In the genomic region with DNA sequence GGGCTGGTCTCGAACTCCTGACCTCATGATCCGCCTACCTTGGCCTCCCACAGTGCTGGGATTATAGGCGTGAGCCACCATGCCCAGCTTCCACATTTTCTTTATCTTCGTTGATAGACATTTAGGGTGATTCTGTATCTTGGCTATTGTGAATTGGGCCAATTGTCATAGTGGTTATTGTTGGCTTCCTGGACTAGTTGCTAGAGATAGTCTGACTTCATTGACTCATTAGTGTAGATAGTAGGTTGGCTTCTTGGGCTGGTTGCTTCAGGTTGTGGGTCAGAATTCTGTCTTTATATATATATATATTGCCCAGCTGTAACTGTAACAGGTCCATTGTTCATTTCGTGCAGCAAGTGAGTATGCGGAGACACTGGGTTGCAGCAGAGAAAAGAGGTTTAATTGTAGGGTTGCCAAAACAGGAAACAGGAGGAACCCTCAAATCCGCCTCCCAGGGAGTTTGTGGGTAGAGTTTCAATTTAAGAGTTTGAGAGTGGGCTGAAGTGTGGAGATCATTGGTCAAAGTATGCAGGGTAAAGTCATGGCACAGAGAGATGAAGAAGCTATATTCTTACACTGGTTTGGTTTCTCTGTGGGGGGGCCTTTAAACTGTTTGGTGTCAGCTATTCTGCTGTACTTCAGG, we compare ENCODE assay signal across 23 cellular contexts. TPM values are rescaled to one million over a fixed set of nuclear protein-coding genes. Genes with fewer than 3 reads are reported as not detected.
DNase-seq lines count a peak whose midpoint lies in the region; ATAC-seq and TF ChIP-seq lines count a peak whose summit lies in the region.
"Had no signal": no experiment of that assay in that cellular context is flagged by ENCODE, and none has a peak within 500 bp of the region (broad histone marks: within the 10 kb centered on the region; RNA-seq: fewer than 3 reads in every experiment).

No MANE protein-coding gene starts in this region.

- H3K27me3 ChIP-seq in sigmoid colon, result no peaks in the 10 kb centered on the region
- H3K27me3 ChIP-seq: uterus had no signal

- WGBS in sigmoid colon, 2 donors, result 95 to 96% methylated on average over 7 of the region's 7 CpGs

- H3K4me3 ChIP-seq in sigmoid colon, result no peak overlapping the region
- H3K4me3 ChIP-seq: psoas muscle, uterus had no signal

- H3K9me3 ChIP-seq in sigmoid colon, result no peaks in the 10 kb centered on the region
- H3K9me3 ChIP-seq: psoas muscle, uterus had no signal

- peaks cover 28% of the 10 kb centered on the region for H3K36me3 Mint-ChIP-seq in activated naive CD8-positive, alpha-beta T cell treated with anti-CD3 and anti-CD28 coated beads, Interleukin-2, amount 10 ng/mL, durations not matched to agents 7 days and 5 days
- H3K36me3 Mint-ChIP-seq in activated naive CD8-positive, alpha-beta T cell treated with anti-CD3 and anti-CD28 coated beads, Interleukin-2, amount 50 U/mL, for 24 hours (ENCODE audit: low read depth), result peaks cover 16% of the 10 kb centered on the region
- H3K36me3 Mint-ChIP-seq in activated T-helper 17 cell treated with anti-CD3 and anti-CD28 coated beads, Interleukin-2, amount 50 U/mL, for 72 hours (ENCODE audit: low read depth), result peaks cover 74% of the 10 kb centered on the region

- peak overlapping the region; percentile 75 for H3K27ac Mint-ChIP-seq in activated naive CD8-positive, alpha-beta T cell treated with anti-CD3 and anti-CD28 coated beads, Interleukin-2, amount 10 ng/mL, durations not matched to agents 7 days and 5 days
- H3K27ac Mint-ChIP-seq in activated naive CD8-positive, alpha-beta T cell treated with anti-CD3 and anti-CD28 coated beads, Interleukin-2, amount 50 U/mL, for 24 hours, result no peak overlapping the region
- H3K27ac Mint-ChIP-seq in activated T-helper 17 cell treated with anti-CD3 and anti-CD28 coated beads, Interleukin-2, amount 50 U/mL, for 72 hours, result peak overlapping the region; percentile 12
- H3K27ac Mint-ChIP-seq: H9 had no signal

- TF ChIP-seq EP300 in sigmoid colon (IDR thresholded peaks at IDR 0.05), result no peak

- no peak overlapping the region for H3K27ac ChIP-seq in sigmoid colon
- H3K27ac ChIP-seq: psoas muscle, uterus had no signal

- intact Hi-C loops in sigmoid colon (cut with DNase I), result no loop called here

- H3K27me3 Mint-ChIP-seq in activated naive CD8-positive, alpha-beta T cell treated with anti-CD3 and anti-CD28 coated beads, Interleukin-2, amount 10 ng/mL, durations not matched to agents 7 days and 5 days, result no peaks in the 10 kb centered on the region
- H3K27me3 Mint-ChIP-seq in activated naive CD8-positive, alpha-beta T cell treated with anti-CD3 and anti-CD28 coated beads, Interleukin-2, amount 50 U/mL, for 24 hours, result no peaks in the 10 kb centered on the region
- H3K27me3 Mint-ChIP-seq in activated T-helper 17 cell treated with anti-CD3 and anti-CD28 coated beads, Interleukin-2, amount 50 U/mL, for 72 hours, result no peaks in the 10 kb centered on the region

- DNase-seq in activated naive CD8-positive, alpha-beta T cell treated with anti-CD3 and anti-CD28 coated beads, Interleukin-2, amount 10 ng/mL, durations not matched to agents 7 days and 5 days, result no peak
- DNase-seq in activated naive CD8-positive, alpha-beta T cell treated with anti-CD3 and anti-CD28 coated beads, Interleukin-2, amount 50 U/mL, for 24 hours, result no peak
- DNase-seq in NCI-H128 (lab: John Stamatoyannopoulos, UW; ENCODE audit: unreplicated experiment) (peak; percentile 75), mesenteric fat pad (ENCODE audit: low spot score) (no peak), sigmoid colon (no peak), AG08395 (ENCODE audit: low spot score) (no peak)
- DNase-seq: activated CD4-positive, CD25-positive, alpha-beta regulatory T cell treated with anti-CD3 and anti-CD28 coated beads, Interleukin-2, amount 50 U/mL, for 72 hours; activated naive CD4-positive, alpha-beta T cell treated with Interleukin-2 at 50 U/mL for 16 hours; dermis blood vessel endothelial cell; EL; foreskin melanocyte; H9; left colon; NCI-H1694 treated with DMSO at 0.1 percent for 48 hours; NCI-H510A treated with DMSO at 0.1 percent for 48 hours; OCI-M1; psoas muscle; SHP77 treated with DMSO at 0.1 percent for 48 hours; stimulated activated CD8-positive, alpha-beta memory T cell treated with anti-CD3 and anti-CD28 coated beads, Interleukin-4, amount 100 ng/mL, for 48 hours; T-helper 9 cell; uterus had no signal

- peaks cover 11% of the 10 kb centered on the region for H3K4me1 Mint-ChIP-seq in activated naive CD8-positive, alpha-beta T cell treated with anti-CD3 and anti-CD28 coated beads, Interleukin-2, amount 10 ng/mL, durations not matched to agents 7 days and 5 days
- H3K4me1 Mint-ChIP-seq in activated naive CD8-positive, alpha-beta T cell treated with anti-CD3 and anti-CD28 coated beads, Interleukin-2, amount 50 U/mL, for 24 hours, result peaks cover 10% of the 10 kb centered on the region
- peaks cover 5% of the 10 kb centered on the region for H3K4me1 Mint-ChIP-seq in activated T-helper 17 cell treated with anti-CD3 and anti-CD28 coated beads, Interleukin-2, amount 50 U/mL, for 72 hours
- H3K4me1 Mint-ChIP-seq: H9 had no signal

- peak; percentile 33 for ATAC-seq in activated naive CD8-positive, alpha-beta T cell treated with anti-CD3 and anti-CD28 coated beads, Interleukin-2, amount 10 ng/mL, durations not matched to agents 7 days and 5 days (ENCODE audit: low read depth)
- no peak for ATAC-seq in activated naive CD8-positive, alpha-beta T cell treated with anti-CD3 and anti-CD28 coated beads, Interleukin-2, amount 50 U/mL, for 24 hours
- ATAC-seq in activated T-helper 17 cell treated with anti-CD3 and anti-CD28 coated beads, Interleukin-2, amount 50 U/mL, for 72 hours (replicated peaks), result no peak
- no peak for ATAC-seq in GM21723 (IDR thresholded peaks at IDR 0.05; ENCODE audit: unreplicated experiment)
- ATAC-seq: left colon, psoas muscle had no signal

- peaks cover 7% of the 10 kb centered on the region for H3K9me3 Mint-ChIP-seq in activated naive CD8-positive, alpha-beta T cell treated with anti-CD3 and anti-CD28 coated beads, Interleukin-2, amount 10 ng/mL, durations not matched to agents 7 days and 5 days
- H3K9me3 Mint-ChIP-seq in activated naive CD8-positive, alpha-beta T cell treated with anti-CD3 and anti-CD28 coated beads, Interleukin-2, amount 50 U/mL, for 24 hours, result no peaks in the 10 kb centered on the region
- no peaks in the 10 kb centered on the region for H3K9me3 Mint-ChIP-seq in activated T-helper 17 cell treated with anti-CD3 and anti-CD28 coated beads, Interleukin-2, amount 50 U/mL, for 72 hours
- H3K9me3 Mint-ChIP-seq: H9 had no signal

- H3K36me3 ChIP-seq in sigmoid colon, result peaks cover 0 to 10% (median 0%) of the 10 kb centered on the region in 4 donors
- H3K36me3 ChIP-seq: uterus had no signal

- POLR2A ChIA-PET in activated naive CD8-positive, alpha-beta T cell treated with anti-CD3 and anti-CD28 coated beads, Interleukin-2, amount 10 ng/mL, durations not matched to agents 7 days and 5 days (lab: Charles Lee), result interaction anchor here (0.9 kb wide), 1 partner anchor 34 kb away, joined by 3 read pairs; no protein-coding TSS in a partner anchor

- no peak for TF ChIP-seq CTCF in sigmoid colon (IDR thresholded peaks at IDR 0.05)

- H3K4me1 ChIP-seq in sigmoid colon, result no peaks in the 10 kb centered on the region
- H3K4me1 ChIP-seq: psoas muscle, uterus had no signal

- H3K4me3 Mint-ChIP-seq in activated naive CD8-positive, alpha-beta T cell treated with anti-CD3 and anti-CD28 coated beads, Interleukin-2, amount 10 ng/mL, durations not matched to agents 7 days and 5 days, result no peak overlapping the region
- H3K4me3 Mint-ChIP-seq in activated naive CD8-positive, alpha-beta T cell treated with anti-CD3 and anti-CD28 coated beads, Interleukin-2, amount 50 U/mL, for 24 hours, result no peak overlapping the region
- H3K4me3 Mint-ChIP-seq in activated T-helper 17 cell treated with anti-CD3 and anti-CD28 coated beads, Interleukin-2, amount 50 U/mL, for 72 hours, result no peak overlapping the region
- H3K4me3 Mint-ChIP-seq: H9 had no signal

- TF ChIP-seq POLR2A in sigmoid colon (IDR thresholded peaks at IDR 0.05), result no peak

RNA-seq across cellular contexts. Expression of a gene that starts 22.0 kb away (rescaled TPM):
- total RNA-seq in activated naive CD8-positive, alpha-beta T cell treated with anti-CD3 and anti-CD28 coated beads, Interleukin-2, amount 10 ng/mL, durations not matched to agents 7 days and 5 days, result 10 to 100 TPM; 64.1 to 70.0 TPM
- 10 to 100 TPM; 59.1 to 62.1 TPM for total RNA-seq in activated T-helper 17 cell treated with anti-CD3 and anti-CD28 coated beads, Interleukin-2, amount 50 U/mL, for 72 hours
- 49.7 TPM for total RNA-seq in mesenteric fat pad
- 10 to 100 TPM; 47.7 to 96.4 (median 52.7) TPM for total RNA-seq in sigmoid colon
- polyA plus RNA-seq in sigmoid colon, result 10 to 100 TPM; 27.6 to 48.5 (median 34.2) TPM

RNA-seq across cellular contexts. Expression of a gene that starts 22.3 kb away (rescaled TPM):
- total RNA-seq in activated naive CD8-positive, alpha-beta T cell treated with anti-CD3 and anti-CD28 coated beads, Interleukin-2, amount 10 ng/mL, durations not matched to agents 7 days and 5 days, result 1 to 10 TPM; 5.8 to 7.6 TPM
- 1 to 10 TPM; 2.4 to 4.6 TPM for total RNA-seq in activated T-helper 17 cell treated with anti-CD3 and anti-CD28 coated beads, Interleukin-2, amount 50 U/mL, for 72 hours
- total RNA-seq in mesenteric fat pad (4.9 TPM), sigmoid colon (1 to 10 TPM; 1.6 to 8.9 (median 3.8) TPM)
- polyA plus RNA-seq in sigmoid colon, result 1 to 10 TPM; 4.1 to 7.9 (median 4.8) TPM

RNA-seq across cellular contexts. Expression of a gene that starts 45.5 kb away (rescaled TPM):
- total RNA-seq in activated naive CD8-positive, alpha-beta T cell treated with anti-CD3 and anti-CD28 coated beads, Interleukin-2, amount 10 ng/mL, durations not matched to agents 7 days and 5 days, result 10 to 100 TPM; 39.1 to 40.5 TPM
- total RNA-seq in activated T-helper 17 cell treated with anti-CD3 and anti-CD28 coated beads, Interleukin-2, amount 50 U/mL, for 72 hours, result 10 to 100 TPM; 28.2 to 30.3 TPM
- total RNA-seq in mesenteric fat pad (22.3 TPM), sigmoid colon (10 to 100 TPM; 23.9 to 33.0 (median 27.8) TPM)
- polyA plus RNA-seq in sigmoid colon, result 10 to 100 TPM in 1 of 3 donors, 1 to 10 TPM in 2; 8.4 to 19.8 (median 9.0) TPM
